Comparison of ENCODE assay signal across 1 cellular context in the genomic region with DNA sequence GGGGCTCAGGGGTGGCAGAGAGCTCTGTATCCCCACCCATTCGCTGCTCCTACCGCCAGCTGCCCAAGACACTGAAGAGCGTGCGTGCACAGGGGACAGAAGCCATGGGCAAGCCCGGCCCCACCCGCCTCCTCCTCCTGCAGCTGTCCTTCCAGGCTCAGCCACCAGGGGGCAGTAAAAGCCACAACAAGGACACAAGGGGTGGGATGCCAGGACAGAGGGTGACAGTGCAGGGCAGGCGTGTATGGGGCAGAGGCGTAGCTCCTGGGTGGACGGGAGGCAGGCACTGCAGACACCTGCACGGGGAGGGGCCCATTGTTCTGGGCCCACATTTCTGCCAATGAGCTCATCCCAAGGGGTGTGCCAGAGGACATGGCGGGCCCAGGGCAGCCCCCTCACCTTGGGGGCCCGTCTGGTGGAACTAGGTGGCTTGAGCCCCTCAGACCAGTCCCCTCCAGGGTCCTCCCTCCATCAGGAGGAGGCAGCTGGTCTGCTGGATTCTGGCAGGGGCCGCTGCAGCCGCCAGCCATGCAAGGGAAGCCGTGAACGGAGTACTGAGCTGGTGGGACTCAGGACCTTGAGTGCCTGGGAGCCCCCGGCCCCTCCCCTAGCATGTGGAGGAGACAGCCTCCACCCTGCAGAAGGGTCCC.
TF ChIP-seq lines count a peak whose summit lies in the region.

No MANE protein-coding gene starts in this region.

TF ChIP-seq in HCT116, 20 proteins besides CTCF, POLR2A, EP300 and RAD21 (continued from another document):
- TF ChIP-seq, protein P1, sequence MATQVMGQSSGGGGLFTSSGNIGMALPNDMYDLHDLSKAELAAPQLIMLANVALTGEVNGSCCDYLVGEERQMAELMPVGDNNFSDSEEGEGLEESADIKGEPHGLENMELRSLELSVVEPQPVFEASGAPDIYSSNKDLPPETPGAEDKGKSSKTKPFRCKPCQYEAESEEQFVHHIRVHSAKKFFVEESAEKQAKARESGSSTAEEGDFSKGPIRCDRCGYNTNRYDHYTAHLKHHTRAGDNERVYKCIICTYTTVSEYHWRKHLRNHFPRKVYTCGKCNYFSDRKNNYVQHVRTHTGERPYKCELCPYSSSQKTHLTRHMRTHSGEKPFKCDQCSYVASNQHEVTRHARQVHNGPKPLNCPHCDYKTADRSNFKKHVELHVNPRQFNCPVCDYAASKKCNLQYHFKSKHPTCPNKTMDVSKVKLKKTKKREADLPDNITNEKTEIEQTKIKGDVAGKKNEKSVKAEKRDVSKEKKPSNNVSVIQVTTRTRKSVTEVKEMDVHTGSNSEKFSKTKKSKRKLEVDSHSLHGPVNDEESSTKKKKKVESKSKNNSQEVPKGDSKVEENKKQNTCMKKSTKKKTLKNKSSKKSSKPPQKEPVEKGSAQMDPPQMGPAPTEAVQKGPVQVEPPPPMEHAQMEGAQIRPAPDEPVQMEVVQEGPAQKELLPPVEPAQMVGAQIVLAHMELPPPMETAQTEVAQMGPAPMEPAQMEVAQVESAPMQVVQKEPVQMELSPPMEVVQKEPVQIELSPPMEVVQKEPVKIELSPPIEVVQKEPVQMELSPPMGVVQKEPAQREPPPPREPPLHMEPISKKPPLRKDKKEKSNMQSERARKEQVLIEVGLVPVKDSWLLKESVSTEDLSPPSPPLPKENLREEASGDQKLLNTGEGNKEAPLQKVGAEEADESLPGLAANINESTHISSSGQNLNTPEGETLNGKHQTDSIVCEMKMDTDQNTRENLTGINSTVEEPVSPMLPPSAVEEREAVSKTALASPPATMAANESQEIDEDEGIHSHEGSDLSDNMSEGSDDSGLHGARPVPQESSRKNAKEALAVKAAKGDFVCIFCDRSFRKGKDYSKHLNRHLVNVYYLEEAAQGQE (IDR thresholded peaks at IDR 0.05; ENCODE audit: low read depth): no peak
- TF ChIP-seq EZH2phosphoT487 (IDR thresholded peaks at IDR 0.05; ENCODE audit: borderline replicate concordance): no peak
- TF ChIP-seq, protein P2, sequence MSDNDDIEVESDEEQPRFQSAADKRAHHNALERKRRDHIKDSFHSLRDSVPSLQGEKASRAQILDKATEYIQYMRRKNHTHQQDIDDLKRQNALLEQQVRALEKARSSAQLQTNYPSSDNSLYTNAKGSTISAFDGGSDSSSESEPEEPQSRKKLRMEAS (IDR thresholded peaks at IDR 0.05): no peak
- no peak for TF ChIP-seq ZFX (IDR thresholded peaks at IDR 0.05)
- no peak for TF ChIP-seq SP1 (IDR thresholded peaks at IDR 0.05; ENCODE audit: low read depth)
- TF ChIP-seq TCF7L2 (IDR thresholded peaks at IDR 0.05; ENCODE audit: borderline replicate concordance, extremely low read depth, insufficient read depth, insufficient read length): no peak
- no peak for TF ChIP-seq CBX3 (IDR thresholded peaks at IDR 0.05; ENCODE audit: low read depth)
- TF ChIP-seq EGR1 (IDR thresholded peaks at IDR 0.05; ENCODE audit: low read depth): no peak
